In the genomic region with DNA sequence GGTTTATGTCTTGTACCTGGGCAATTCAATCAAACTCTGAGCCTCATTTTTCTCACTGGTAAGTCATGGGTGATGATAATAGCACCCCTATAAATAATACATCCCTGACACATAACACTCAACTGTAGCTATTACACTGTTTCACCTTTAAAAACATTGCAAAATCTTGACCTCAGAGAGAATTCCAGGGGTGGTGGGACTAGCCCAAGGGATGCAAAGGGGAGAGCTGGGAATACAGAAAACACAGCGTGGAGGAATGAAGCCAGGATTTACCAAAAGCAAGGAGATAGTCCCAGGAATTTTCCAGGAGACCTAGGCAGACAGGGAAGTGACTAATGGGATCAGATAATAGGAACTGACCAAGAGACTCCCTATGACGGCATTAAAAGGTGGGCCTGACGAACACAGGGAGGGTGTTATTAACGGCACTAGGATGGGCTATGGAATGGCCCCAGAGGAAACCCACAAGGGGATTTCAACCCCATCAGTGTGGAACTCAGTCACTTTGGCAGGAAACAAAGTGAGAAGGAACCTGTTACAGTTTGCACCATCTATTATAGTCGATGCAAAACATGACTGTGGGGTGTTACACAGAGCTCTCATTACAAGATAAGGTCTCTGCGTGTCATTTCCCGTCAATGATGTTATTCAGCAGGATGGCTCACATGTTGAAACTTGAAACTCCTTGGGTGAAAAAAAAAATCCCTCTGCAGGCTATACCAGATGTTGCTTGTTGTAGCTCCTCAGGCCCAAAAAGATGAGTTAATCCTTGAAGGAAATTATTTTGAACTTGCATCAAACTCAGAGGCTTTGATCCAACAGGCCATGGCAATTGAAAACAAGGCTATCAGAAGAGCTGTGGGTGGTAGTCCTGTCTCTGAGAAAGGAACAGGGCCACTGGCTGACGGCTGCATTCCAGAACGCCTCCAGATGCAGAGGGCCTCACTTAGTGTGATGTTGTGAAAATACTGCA, we compare ENCODE assay signal across 9 cellular contexts. TPM values are rescaled to one million over a fixed set of nuclear protein-coding genes. Genes with fewer than 3 reads are reported as not detected.
DNase-seq lines count a peak whose midpoint lies in the region; ATAC-seq, FAIRE-seq and TF ChIP-seq lines count a peak whose summit lies in the region.
"Had no signal": no experiment of that assay in that cellular context is flagged by ENCODE, and none has a peak within 500 bp of the region (broad histone marks: within the 10 kb centered on the region; RNA-seq: fewer than 3 reads in every experiment).

No MANE protein-coding gene starts in this region.

- H3K36me3 Mint-ChIP-seq in central memory CD8-positive, alpha-beta T cell (ENCODE audit: insufficient read depth), result peaks cover 2% of the 10 kb centered on the region
- no peaks in the 10 kb centered on the region for H3K36me3 Mint-ChIP-seq in naive thymus-derived CD4-positive, alpha-beta T cell
- no peaks in the 10 kb centered on the region for H3K36me3 Mint-ChIP-seq in endothelial cell (ENCODE audit: low read depth, unreplicated experiment)

- TF ChIP-seq POLR2A in GM12891 (IDR thresholded peaks at IDR 0.05; ENCODE audit: low read depth, low read length), result peak; percentile 94

- intact Hi-C loops in naive thymus-derived CD4-positive, alpha-beta T cell (cut with micrococcal nuclease), result loop anchor here (2.0 to 10.0 kb wide), 5 partner anchors 19 to 236 kb away; a partner anchor contains a TSS

- no peaks in the 10 kb centered on the region for H3K9me3 ChIP-seq in naive thymus-derived CD4-positive, alpha-beta T cell (ENCODE audit: control insufficient read depth in 2 of 3, low read length in 3 of 3)

- POLR2A ChIA-PET in naive thymus-derived CD4-positive, alpha-beta T cell (lab: Charles Lee), result no interaction called here

- no peaks in the 10 kb centered on the region for H3K4me1 ChIP-seq in naive thymus-derived CD4-positive, alpha-beta T cell (ENCODE audit: control insufficient read depth in 2 of 2, insufficient read depth in 2 of 2, low read length in 2 of 2)

- peak; percentile 64 for ATAC-seq in GM21526 (IDR thresholded peaks at IDR 0.05; ENCODE audit: low FRiP score, unreplicated experiment)
- peak; percentile 67 for ATAC-seq in central memory CD8-positive, alpha-beta T cell (replicated peaks; ENCODE audit: extremely low read depth, poor library complexity, severe bottlenecking)
- ATAC-seq in naive thymus-derived CD4-positive, alpha-beta T cell, result peak; percentile 78

- no peaks in the 10 kb centered on the region for H3K36me3 ChIP-seq in naive thymus-derived CD4-positive, alpha-beta T cell (ENCODE audit: control insufficient read depth in 2 of 3, insufficient read depth in 3 of 3, low read length in 3 of 3)

- no peaks in the 10 kb centered on the region for H3K27me3 ChIP-seq in naive thymus-derived CD4-positive, alpha-beta T cell (ENCODE audit: control insufficient read depth in 2 of 2, insufficient read depth in 2 of 2, low read length in 2 of 2)

- no peaks in the 10 kb centered on the region for H3K9me3 Mint-ChIP-seq in central memory CD8-positive, alpha-beta T cell
- no peaks in the 10 kb centered on the region for H3K9me3 Mint-ChIP-seq in naive thymus-derived CD4-positive, alpha-beta T cell
- H3K9me3 Mint-ChIP-seq in endothelial cell (ENCODE audit: unreplicated experiment), result no peaks in the 10 kb centered on the region

- H3K27ac Mint-ChIP-seq in central memory CD8-positive, alpha-beta T cell (ENCODE audit: low read depth), result no peak overlapping the region
- H3K27ac Mint-ChIP-seq in naive thymus-derived CD4-positive, alpha-beta T cell, result peak overlapping the region in 1 of 9 donors; percentile 41
- no peak overlapping the region for H3K27ac Mint-ChIP-seq in endothelial cell (ENCODE audit: unreplicated experiment)

- no peak overlapping the region for H3K4me3 ChIP-seq in naive thymus-derived CD4-positive, alpha-beta T cell (ENCODE audit: low read length)

- H3K4me3 Mint-ChIP-seq in central memory CD8-positive, alpha-beta T cell, result no peak overlapping the region
- H3K4me3 Mint-ChIP-seq in naive thymus-derived CD4-positive, alpha-beta T cell, result no peak overlapping the region
- no peak overlapping the region for H3K4me3 Mint-ChIP-seq in endothelial cell (ENCODE audit: unreplicated experiment)

- H3K4me1 Mint-ChIP-seq in central memory CD8-positive, alpha-beta T cell, result no peaks in the 10 kb centered on the region
- H3K4me1 Mint-ChIP-seq in naive thymus-derived CD4-positive, alpha-beta T cell, result peaks cover 0 to 34% (median 0%) of the 10 kb centered on the region in 7 donors
- H3K4me1 Mint-ChIP-seq in endothelial cell (ENCODE audit: unreplicated experiment), result no peaks in the 10 kb centered on the region

- H3K27me3 Mint-ChIP-seq in central memory CD8-positive, alpha-beta T cell, result peaks cover 6% of the 10 kb centered on the region
- peaks cover 7 to 19% (median 17%) of the 10 kb centered on the region in 5 donors for H3K27me3 Mint-ChIP-seq in naive thymus-derived CD4-positive, alpha-beta T cell
- H3K27me3 Mint-ChIP-seq in endothelial cell (ENCODE audit: unreplicated experiment), result peaks cover 2% of the 10 kb centered on the region

- no peak for TF ChIP-seq CTCF in endothelial cell (IDR thresholded peaks at IDR 0.05; ENCODE audit: unreplicated experiment)

- CTCF ChIA-PET in naive thymus-derived CD4-positive, alpha-beta T cell (lab: Charles Lee), result interaction anchor here (0.6 to 0.7 kb wide), 2 partner anchors 15 to 1578 kb away, joined by 3 to 7 read pairs; no protein-coding TSS in a partner anchor

- FAIRE-seq in GM12891 (lab: Jason Lieb, UNC), result peak; percentile 83

- H3K27ac ChIP-seq in naive thymus-derived CD4-positive, alpha-beta T cell (ENCODE audit: low read depth, low read length), result no peak overlapping the region
- H3K27ac ChIP-seq: VCaP had no signal

- DNase-seq in GM12891 (ENCODE audit: insufficient read length, low spot score), result no peak
- DNase-seq in HT1080 (ENCODE audit: low read depth), result peak; percentile 95
- DNase-seq in central memory CD8-positive, alpha-beta T cell (ENCODE audit: low spot score in 2 of 2), result no peak
- DNase-seq in naive thymus-derived CD4-positive, alpha-beta T cell, result no peak
- no peak for DNase-seq in NCI-H2029 treated with DMSO at 0.1 percent for 48 hours (lab: John Stamatoyannopoulos, UW)
- DNase-seq in NCI-H1930 (lab: John Stamatoyannopoulos, UW), result no peak
- no peak for DNase-seq in endothelial cell (ENCODE audit: low spot score)

TF ChIP-seq in GM12891, 5 proteins besides CTCF, POLR2A, EP300 and RAD21:
- TF ChIP-seq TAF1 (IDR thresholded peaks at IDR 0.05; ENCODE audit: low read depth, low read length), result peak; percentile 14; the same call in 1 of the 2 replicates
- 0 out of 2 replicates have a peak, but pooled peaks have one; percentile 22 for TF ChIP-seq SPI1 (IDR thresholded peaks at IDR 0.05; ENCODE audit: low read depth, low read length)
- peak; percentile 85; the same call in 1 of the 2 replicates for TF ChIP-seq POLR2AphosphoS5 (IDR thresholded peaks at IDR 0.05; ENCODE audit: low read depth, low read length)
- TF ChIP-seq PAX5 (IDR thresholded peaks at IDR 0.05; ENCODE audit: insufficient read depth, low read length, severe bottlenecking), result no peak

RNA-seq across cellular contexts. Expression of a gene that starts 58.7 kb away (rescaled TPM):
- 37.6 TPM for polyA plus RNA-seq in GM12891 (2012; ENCODE audit: low read depth, missing spikeins)
- 11.0 and 20.8 TPM in 2 replicates for total RNA-seq in HT1080 (2014; rRNA removed; shearing (Covaris generic))
- 25.4 and 38.7 TPM in 2 replicates for polyA plus RNA-seq in HT1080 (2015; cell fraction: cytosol; rRNA removed)
- polyA plus RNA-seq in HT1080 (2015; cell fraction: nucleus; rRNA removed), result 11.2 and 14.2 TPM in 2 replicates
- total RNA-seq in naive thymus-derived CD4-positive, alpha-beta T cell, result 1 to 10 TPM; 2.4 to 9.5 (median 2.6) TPM
- 1 to 10 TPM; 1.4 to 2.4 TPM for polyA plus RNA-seq in naive thymus-derived CD4-positive, alpha-beta T cell
- 26.9 TPM for total RNA-seq in endothelial cell (ENCODE audit: unreplicated experiment)
